13 cellular contexts compared by ENCODE assay signal in the genomic region with DNA sequence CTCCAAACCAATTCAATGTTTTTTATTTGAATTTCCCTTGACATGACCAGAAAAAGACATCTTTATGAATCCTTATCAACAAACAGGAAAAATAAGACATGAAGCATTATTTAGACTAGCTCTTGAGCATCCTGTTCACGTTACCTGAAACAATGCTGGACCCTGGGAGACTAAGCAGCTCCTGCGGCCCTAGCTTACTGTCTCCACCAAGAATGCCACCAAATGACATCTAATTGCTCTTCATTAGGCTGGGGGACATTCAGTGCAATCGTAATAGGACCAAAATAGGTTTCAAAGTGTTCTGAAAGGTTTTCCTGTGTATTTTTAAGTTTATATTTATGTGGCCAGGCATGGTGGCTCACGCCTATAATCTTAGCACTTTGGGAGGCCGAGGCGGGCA. TPM values are rescaled to one million over a fixed set of nuclear protein-coding genes. Genes with fewer than 3 reads are reported as not detected.
DNase-seq lines count a peak whose midpoint lies in the region; ATAC-seq and TF ChIP-seq lines count a peak whose summit lies in the region.
"Had no signal": no experiment of that assay in that cellular context is flagged by ENCODE, and none has a peak within 500 bp of the region (broad histone marks: within the 10 kb centered on the region; RNA-seq: fewer than 3 reads in every experiment).

No MANE protein-coding gene starts in this region.

- peak overlapping the region; percentile 87 for H3K9ac ChIP-seq in mesenchymal stem cell (ENCODE audit: low read length)

- H3K14ac ChIP-seq in mesenchymal stem cell (ENCODE audit: low read length in 2 of 2): peak overlapping the region in 1 of 2 experiments; percentile 55

- no peaks in the 10 kb centered on the region for H3K9me3 Mint-ChIP-seq in activated CD4-positive, alpha-beta T cell treated with anti-CD3 and anti-CD28 coated beads, Interleukin-2, amount 10 ng/mL, durations not matched to agents 24 days and 14 days

- no peak for ATAC-seq in GM18517 (IDR thresholded peaks at IDR 0.05; ENCODE audit: unreplicated experiment)
- ATAC-seq: PC-3 had no signal

- no peak overlapping the region for H3K18ac ChIP-seq in mesenchymal stem cell (ENCODE audit: low read depth in 1 of 2, low read length in 2 of 2)

- TF ChIP-seq EP300 in suprapubic skin (IDR thresholded peaks at IDR 0.05): no peak

- H3K4me1 ChIP-seq in mesenchymal stem cell (ENCODE audit: control insufficient read depth, insufficient read depth, low read depth, low read length) (peaks cover 16% of the 10 kb centered on the region), suprapubic skin (peaks cover 94% of the 10 kb centered on the region)

- H3K27ac ChIP-seq in angular gyrus (ENCODE audit: low read depth, low read length): peak overlapping the region; percentile 59
- H3K27ac ChIP-seq in mesenchymal stem cell (ENCODE audit: low read length, poor library complexity, severe bottlenecking): no peak overlapping the region
- peak overlapping the region; percentile 92 for H3K27ac ChIP-seq in suprapubic skin

- WGBS in mesenchymal stem cell: 94% methylated on average over 6 of the region's 6 CpGs
- 73% methylated on average over 6 of the region's 6 CpGs for WGBS in suprapubic skin

- H3K27ac Mint-ChIP-seq in activated CD4-positive, alpha-beta T cell treated with anti-CD3 and anti-CD28 coated beads, Interleukin-2, amount 10 ng/mL, durations not matched to agents 24 days and 14 days: no peak overlapping the region

- H3K4me3 ChIP-seq in mesenchymal stem cell (ENCODE audit: insufficient read depth in 1 of 2, low read depth in 1 of 2, low read length in 2 of 2) (no peak overlapping the region), suprapubic skin (no peak overlapping the region)

- in situ Hi-C loops in GM13977 (cut with MboI; ENCODE audit: low pct_unique_long_range_greater_than_20kb, low sequenced_read_pairs, unreplicated experiment): no loop called here

- no peak overlapping the region for H4K91ac ChIP-seq in mesenchymal stem cell (ENCODE audit: low read length)

- TF ChIP-seq POLR2A in suprapubic skin (IDR thresholded peaks at IDR 0.05): no peak

- H2AFZ ChIP-seq in mesenchymal stem cell (ENCODE audit: low read depth, low read length): no peak overlapping the region

- H3K36me3 ChIP-seq in mesenchymal stem cell (ENCODE audit: control insufficient read depth in 1 of 2, insufficient read depth in 2 of 2, low read depth in 1 of 2, low read length in 2 of 2) (peaks cover 7 to 24% of the 10 kb centered on the region in 2 experiments), suprapubic skin (peaks cover 9% of the 10 kb centered on the region)

- TF ChIP-seq CTCF in suprapubic skin (IDR thresholded peaks at IDR 0.05) (no peak), GM13977 (IDR thresholded peaks at IDR 0.05; ENCODE audit: extremely low read depth, insufficient read depth, missing control alignments) (no peak)

- H3K27me3 Mint-ChIP-seq in activated CD4-positive, alpha-beta T cell treated with anti-CD3 and anti-CD28 coated beads, Interleukin-2, amount 10 ng/mL, durations not matched to agents 24 days and 14 days: no peaks in the 10 kb centered on the region

- peaks cover 43% of the 10 kb centered on the region for H3K36me3 Mint-ChIP-seq in activated CD4-positive, alpha-beta T cell treated with anti-CD3 and anti-CD28 coated beads, Interleukin-2, amount 10 ng/mL, durations not matched to agents 24 days and 14 days (ENCODE audit: low read depth)

- H3K27me3 ChIP-seq in mesenchymal stem cell (ENCODE audit: control insufficient read depth in 1 of 2, insufficient read depth in 1 of 2, low read length in 2 of 2) (no peaks in the 10 kb centered on the region), suprapubic skin (no peaks in the 10 kb centered on the region)

- H2BK15ac ChIP-seq in mesenchymal stem cell (ENCODE audit: low read depth, poor library complexity, severe bottlenecking): no peak overlapping the region

- peak overlapping the region; percentile 89 for H2AK5ac ChIP-seq in mesenchymal stem cell (ENCODE audit: low read length, severe bottlenecking)

- H2BK12ac ChIP-seq in mesenchymal stem cell (ENCODE audit: low read length in 2 of 2): no peak overlapping the region

- H4K8ac ChIP-seq in mesenchymal stem cell (ENCODE audit: low read length): no peak overlapping the region

- no peak overlapping the region for H2BK5ac ChIP-seq in mesenchymal stem cell (ENCODE audit: low read depth, low read length, poor library complexity, severe bottlenecking)

- H3K23ac ChIP-seq in mesenchymal stem cell (ENCODE audit: low read length in 2 of 2): no peak overlapping the region

- no peaks in the 10 kb centered on the region for H3K9me3 ChIP-seq in mesenchymal stem cell (ENCODE audit: control insufficient read depth, low read length)
- H3K9me3 ChIP-seq in suprapubic skin: no peaks in the 10 kb centered on the region

- H3K79me1 ChIP-seq in mesenchymal stem cell (replicated peaks; ENCODE audit: low read length, poor library complexity, severe bottlenecking): no peaks in the 10 kb centered on the region

- intact Hi-C loops in activated CD4-positive, alpha-beta T cell treated with anti-CD3 and anti-CD28 coated beads, Interleukin-2, amount 10 ng/mL, durations not matched to agents 24 days and 14 days (cut with micrococcal nuclease): no loop called here

- H3K4ac ChIP-seq in mesenchymal stem cell (ENCODE audit: low read depth in 1 of 2, low read length in 2 of 2): no peak overlapping the region

- peaks cover 56% of the 10 kb centered on the region for H3K4me1 Mint-ChIP-seq in activated CD4-positive, alpha-beta T cell treated with anti-CD3 and anti-CD28 coated beads, Interleukin-2, amount 10 ng/mL, durations not matched to agents 24 days and 14 days

- H2BK120ac ChIP-seq in mesenchymal stem cell (ENCODE audit: low read depth, low read length): no peak overlapping the region

- peak; percentile 51 for DNase-seq in activated CD4-positive, alpha-beta T cell treated with anti-CD3 and anti-CD28 coated beads, Interleukin-2, amount 10 ng/mL, durations not matched to agents 24 days and 14 days
- DNase-seq in activated CD4-positive, alpha-beta T cell treated with anti-CD3 and anti-CD28 coated beads for 48 hours: no peak
- DNase-seq in mesenchymal stem cell (no peak), suprapubic skin (ENCODE audit: low spot score in 2 of 2) (no peak), GM13977 (ENCODE audit: low spot score) (no peak), NCI-H1092 (lab: John Stamatoyannopoulos, UW) (no peak)
- DNase-seq: activated CD4-positive, CD25-positive, alpha-beta regulatory T cell; amniotic stem cell; left colon; PC-3; small intestine had no signal

- no peak overlapping the region for H3K4me3 Mint-ChIP-seq in activated CD4-positive, alpha-beta T cell treated with anti-CD3 and anti-CD28 coated beads, Interleukin-2, amount 10 ng/mL, durations not matched to agents 24 days and 14 days

- no peak overlapping the region for H3K4me2 ChIP-seq in mesenchymal stem cell (ENCODE audit: low read length, poor library complexity, severe bottlenecking)

RNA-seq across cellular contexts. Expression of a gene that starts 25.5 kb away (rescaled TPM):
- 63.5 and 63.7 TPM in 2 replicates for total RNA-seq in activated CD4-positive, alpha-beta T cell treated with anti-CD3 and anti-CD28 coated beads, Interleukin-2, amount 10 ng/mL, durations not matched to agents 24 days and 14 days
- polyA plus RNA-seq in mesenchymal stem cell (2013, experiment 1 of 2): 73.3 TPM
- polyA plus RNA-seq in mesenchymal stem cell (2013, experiment 2 of 2): 78.2 TPM
- total RNA-seq in suprapubic skin: 100 to 1,000 TPM; 130 to 180 (median 160) TPM

RNA-seq across cellular contexts. Expression of a gene that starts 26.5 kb away (rescaled TPM):
- total RNA-seq in activated CD4-positive, alpha-beta T cell treated with anti-CD3 and anti-CD28 coated beads, Interleukin-2, amount 10 ng/mL, durations not matched to agents 24 days and 14 days: 333 and 336 TPM in 2 replicates
- polyA plus RNA-seq in mesenchymal stem cell (2013, experiment 1 of 2): 192 TPM
- 202 TPM for polyA plus RNA-seq in mesenchymal stem cell (2013, experiment 2 of 2)
- 10 to 100 TPM; 37.8 to 99.9 (median 43.8) TPM for total RNA-seq in suprapubic skin
